17 cellular contexts compared by ENCODE assay signal in the genomic region with DNA sequence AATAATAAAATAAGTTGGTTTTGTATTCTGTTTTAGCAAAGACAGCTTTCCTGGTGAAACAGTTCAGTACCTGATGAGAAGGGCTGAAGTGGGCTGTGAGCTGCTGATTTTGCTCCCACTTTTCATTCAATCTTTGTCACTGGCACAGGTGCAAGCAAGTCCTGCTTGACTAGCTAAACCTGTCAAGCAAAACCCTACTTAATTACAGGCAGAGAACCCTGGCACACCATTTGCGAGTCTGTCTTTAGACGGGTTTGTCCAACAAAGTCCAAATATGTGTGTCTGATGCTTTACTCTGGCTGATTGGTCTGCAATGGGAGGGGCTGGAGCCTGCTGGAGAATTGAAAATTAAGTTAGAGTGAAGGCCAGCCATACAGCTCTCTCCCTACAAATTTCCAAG.
DNase-seq lines count a peak whose midpoint lies in the region; ATAC-seq and TF ChIP-seq lines count a peak whose summit lies in the region.
"Had no signal": no experiment of that assay in that cellular context is flagged by ENCODE, and none has a peak within 500 bp of the region (broad histone marks: within the 10 kb centered on the region; RNA-seq: fewer than 3 reads in every experiment).

No MANE protein-coding gene starts in this region.

- H3K27ac ChIP-seq in VCaP, result peak overlapping the region; percentile 58
- no peak overlapping the region for H3K27ac ChIP-seq in CD4-positive, alpha-beta T cell (ENCODE audit: low read depth, low read length)
- H3K27ac ChIP-seq: BLaER1 treated with 17β-estradiol and CSF1 and Interleukin-3, amounts not matched to agents 10 nM and 100 nM; KMS-11 had no signal

- intact Hi-C loops in CD4-positive, alpha-beta T cell (cut with DNase I, micrococcal nuclease), result loop anchor here in 1 of 2 experiments (10.0 kb wide), 1 partner anchor 270 kb away; the partner anchor contains the start of gene EPHA4

- no peak overlapping the region for H3K4me3 Mint-ChIP-seq in CD4-positive, alpha-beta T cell
- H3K4me3 Mint-ChIP-seq: CD8-positive, alpha-beta memory T cell; HFFc6 had no signal

- POLR2A ChIA-PET in CD4-positive, alpha-beta T cell (lab: Charles Lee), result interaction anchor here (0.6 kb wide), 2 partner anchors 64 to 275 kb away, joined by 3 read pairs; no protein-coding TSS in a partner anchor

- CTCF ChIA-PET in CD4-positive, alpha-beta T cell (lab: Charles Lee), result interaction anchor here (0.5 kb wide), 1 partner anchor 122 kb away, joined by 3 read pairs; no protein-coding TSS in a partner anchor

- ATAC-seq in left lobe of liver, result no peak
- ATAC-seq in CD4-positive, alpha-beta T cell (ENCODE audit: poor library complexity), result no peak

- H3K36me3 Mint-ChIP-seq in CD4-positive, alpha-beta T cell (ENCODE audit: low read depth), result no peaks in the 10 kb centered on the region
- H3K36me3 Mint-ChIP-seq: CD8-positive, alpha-beta memory T cell had no signal

- H3K9me3 Mint-ChIP-seq in CD4-positive, alpha-beta T cell, result no peaks in the 10 kb centered on the region
- H3K9me3 Mint-ChIP-seq: CD8-positive, alpha-beta memory T cell; HFFc6 had no signal

- H3K27ac Mint-ChIP-seq in CD4-positive, alpha-beta T cell, result no peak overlapping the region
- H3K27ac Mint-ChIP-seq: HFFc6 had no signal

- H3K9me3 ChIP-seq in CD4-positive, alpha-beta T cell (ENCODE audit: control insufficient read depth, low read length), result no peaks in the 10 kb centered on the region

- H3K4me1 Mint-ChIP-seq in CD4-positive, alpha-beta T cell (ENCODE audit: low read depth), result no peaks in the 10 kb centered on the region
- H3K4me1 Mint-ChIP-seq: CD8-positive, alpha-beta memory T cell had no signal

- no peak for TF ChIP-seq CTCF in VCaP (conservative IDR thresholded peaks at IDR 0.05)
- no peak for TF ChIP-seq CTCF in CD4-positive, alpha-beta T cell (IDR thresholded peaks at IDR 0.05)

- no peaks in the 10 kb centered on the region for H3K27me3 ChIP-seq in CD4-positive, alpha-beta T cell (ENCODE audit: control insufficient read depth, insufficient read depth, low read length)
- H3K27me3 ChIP-seq: BLaER1 treated with 17β-estradiol and CSF1 and Interleukin-3, amounts not matched to agents 10 nM and 100 nM had no signal

- DNase-seq in SIG-M5 treated with dmso at 0.1 percent for 504 hours (lab: John Stamatoyannopoulos, UW; ENCODE audit: unreplicated experiment) (peak; percentile 14), SIG-M5 (lab: John Stamatoyannopoulos, UW) (no peak), NCI-H1105 (lab: John Stamatoyannopoulos, UW) (peak; percentile 30), left lobe of liver (ENCODE audit: low spot score) (no peak)
- no peak for DNase-seq in activated CD4-positive, alpha-beta T cell treated with anti-CD3 and anti-CD28 coated beads for 1 hour
- no peak for DNase-seq in CD4-positive, alpha-beta T cell
- DNase-seq: CD8-positive, alpha-beta memory T cell; DND-41; HFFc6; NCI-H2081; NCI-H524 treated with DMSO at 0.1 percent for 48 hours; RPMI8226; SHP77 treated with DMSO at 0.1 percent for 48 hours; T-helper 1 cell had no signal

- H3K27me3 Mint-ChIP-seq in CD4-positive, alpha-beta T cell, result no peaks in the 10 kb centered on the region

Comparison
In these comparisons a context has a peak if more than half of its experiments do, and no peak if none do; other contexts are left out.
1. DNase-seq: peak in SIG-M5 treated with dmso at 0.1 percent for 504 hours (single experiment) and NCI-H1105 (single experiment); none in SIG-M5 (single experiment), left lobe of liver (single experiment), activated CD4-positive, alpha-beta T cell treated with anti-CD3 and anti-CD28 coated beads for 1 hour (single experiment) and CD4-positive, alpha-beta T cell (0 of 10).